Comparison of ENCODE assay signal across 9 cellular contexts in genomic region chrX:15750611-15751159, GRCh38. TPM values are rescaled to one million over a fixed set of nuclear protein-coding genes. Genes with fewer than 3 reads are reported as not detected.
DNase-seq lines count a peak whose midpoint lies in the region; ATAC-seq lines count a peak whose summit lies in the region.
"Had no signal": no experiment of that assay in that cellular context is flagged by ENCODE, and none has a peak within 500 bp of the region (broad histone marks: within the 10 kb centered on the region; RNA-seq: fewer than 3 reads in every experiment).

No MANE protein-coding gene starts in this region.

- H3K9me3 ChIP-seq in skeletal muscle tissue (ENCODE audit: control insufficient read depth in 3 of 3, low read length in 3 of 3), result no peaks in the 10 kb centered on the region

- peak overlapping the region; percentile 61 for H3K27ac ChIP-seq in skeletal muscle tissue (ENCODE audit: low read depth, low read length)

- no peaks in the 10 kb centered on the region for H3K27me3 ChIP-seq in skeletal muscle tissue (ENCODE audit: control insufficient read depth in 3 of 3, insufficient read depth in 3 of 3, low read length in 3 of 3)

- ATAC-seq in GM19023 (IDR thresholded peaks at IDR 0.05; ENCODE audit: unreplicated experiment) (no peak), HG03521 (IDR thresholded peaks at IDR 0.05; ENCODE audit: unreplicated experiment) (no peak), GM19035 (IDR thresholded peaks at IDR 0.05; ENCODE audit: unreplicated experiment) (no peak)

- no peak overlapping the region for H3K9ac ChIP-seq in skeletal muscle tissue (ENCODE audit: low read depth in 1 of 3, low read length in 3 of 3)

- DNase-seq in GM04504 (ENCODE audit: low read depth) (peak; percentile 32), T1000 (lab: John Stamatoyannopoulos, UW) (peak; percentile 7), fibroblast of peridontal ligament (ENCODE audit: extremely low read depth) (peak; percentile 27), cortex of kidney (lab: John Stamatoyannopoulos, UW) (no peak)
- DNase-seq: RPMI8226 had no signal

- no peaks in the 10 kb centered on the region for H3K36me3 ChIP-seq in skeletal muscle tissue (ENCODE audit: control insufficient read depth in 3 of 3, insufficient read depth in 3 of 3, low read length in 3 of 3)

- no peak overlapping the region for H3K4me3 ChIP-seq in skeletal muscle tissue (ENCODE audit: low read length in 3 of 3)

- peaks cover 3 to 8% (median 7%) of the 10 kb centered on the region in 3 donors for H3K4me1 ChIP-seq in skeletal muscle tissue (ENCODE audit: control insufficient read depth in 3 of 3, insufficient read depth in 3 of 3, low read length in 3 of 3)

RNA-seq across cellular contexts. Expression of gene CA5B, which starts 12.6 kb away (rescaled TPM):
- 4.2 TPM for total RNA-seq in skeletal muscle tissue

RNA-seq across cellular contexts. Expression of gene ZRSR2, which starts 39.6 kb away (rescaled TPM):
- 2.6 TPM for total RNA-seq in skeletal muscle tissue
